10 cellular contexts compared by ENCODE assay signal in genomic region chr14:69046468-69046867, GRCh38.
DNase-seq lines count a peak whose midpoint lies in the region; ATAC-seq and TF ChIP-seq lines count a peak whose summit lies in the region.
"Had no signal": no experiment of that assay in that cellular context is flagged by ENCODE, and none has a peak within 500 bp of the region (broad histone marks: within the 10 kb centered on the region; RNA-seq: fewer than 3 reads in every experiment).

No MANE protein-coding gene starts in this region.

- H3K27ac ChIP-seq in skeletal muscle tissue (ENCODE audit: low read depth, low read length), result peak overlapping the region; percentile 78

- no peak for TF ChIP-seq CTCF in choroid plexus epithelial cell (conservative IDR thresholded peaks at IDR 0.05; ENCODE audit: low read depth, low read length)

- ATAC-seq in HG03442 (IDR thresholded peaks at IDR 0.05; ENCODE audit: unreplicated experiment), result no peak
- no peak for ATAC-seq in HG02852 (IDR thresholded peaks at IDR 0.05; ENCODE audit: unreplicated experiment)

- DNase-seq in EH (ENCODE audit: low read depth) (peak; percentile 58), choroid plexus epithelial cell (ENCODE audit: low read depth) (peak; percentile 65), kidney tubule cell (ENCODE audit: low spot score) (peak; percentile 14), SHP77 treated with DMSO at 0.1 percent for 48 hours (lab: John Stamatoyannopoulos, UW) (no peak)
- DNase-seq in stimulated activated CD4-positive, alpha-beta T cell treated with anti-CD3 and anti-CD28 coated beads, Interleukin-15, amount 100 ng/mL, for 24 hours, result no peak
- DNase-seq: foreskin melanocyte, KBM-7 had no signal

- H3K4me3 ChIP-seq in choroid plexus epithelial cell (ENCODE audit: low read depth, low read length) (no peak overlapping the region), skeletal muscle tissue (ENCODE audit: low read length in 3 of 3) (no peak overlapping the region)

- H3K9me3 ChIP-seq in skeletal muscle tissue (ENCODE audit: control insufficient read depth in 3 of 3, low read length in 3 of 3), result no peaks in the 10 kb centered on the region

- H3K36me3 ChIP-seq in skeletal muscle tissue (ENCODE audit: control insufficient read depth in 3 of 3, insufficient read depth in 3 of 3, low read length in 3 of 3), result no peaks in the 10 kb centered on the region

- peak overlapping the region in 1 of 3 donors; percentile 28 for H3K9ac ChIP-seq in skeletal muscle tissue (ENCODE audit: low read depth in 1 of 3, low read length in 3 of 3)

- H3K27me3 ChIP-seq in skeletal muscle tissue (ENCODE audit: control insufficient read depth in 3 of 3, insufficient read depth in 3 of 3, low read length in 3 of 3), result peaks cover 0 to 15% (median 4%) of the 10 kb centered on the region in 3 donors

- peaks cover 57 to 67% (median 67%) of the 10 kb centered on the region in 3 donors for H3K4me1 ChIP-seq in skeletal muscle tissue (ENCODE audit: control insufficient read depth in 3 of 3, insufficient read depth in 3 of 3, low read length in 3 of 3)

Comparison
In these comparisons a context has a peak if more than half of its experiments do, and no peak if none do; other contexts are left out.
1. DNase-seq: peak in EH (single experiment), choroid plexus epithelial cell (single experiment) and kidney tubule cell (single experiment); none in SHP77 treated with DMSO at 0.1 percent for 48 hours (single experiment) and stimulated activated CD4-positive, alpha-beta T cell treated with anti-CD3 and anti-CD28 coated beads, Interleukin-15, amount 100 ng/mL, for 24 hours (single experiment).